ENCODE assay signal across 21 cellular contexts in the genomic region with DNA sequence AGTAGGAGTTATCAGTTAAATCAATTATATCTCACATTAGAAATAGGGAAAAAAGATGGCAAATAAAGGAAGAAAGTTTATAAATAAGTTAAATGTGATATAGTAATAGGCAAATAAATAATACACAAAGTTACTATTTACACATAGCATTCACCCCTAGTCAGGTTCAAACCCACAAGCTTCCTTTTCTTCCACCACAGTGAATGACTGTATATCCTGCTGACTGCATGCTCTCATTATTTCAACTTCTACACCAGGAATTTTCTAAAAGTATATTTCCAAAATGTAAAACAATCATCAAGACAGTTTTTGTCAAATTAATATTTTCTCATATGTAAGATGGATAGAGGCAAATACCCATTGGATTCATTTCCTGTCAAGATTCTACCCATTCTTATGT.
DNase-seq lines count a peak whose midpoint lies in the region; ATAC-seq lines count a peak whose summit lies in the region.
"Had no signal": no experiment of that assay in that cellular context is flagged by ENCODE, and none has a peak within 500 bp of the region (broad histone marks: within the 10 kb centered on the region; RNA-seq: fewer than 3 reads in every experiment).

No MANE protein-coding gene starts in this region.

- DNase-seq in ELR (ENCODE audit: low read depth) (peak; percentile 86), MV-4-11 (lab: John Stamatoyannopoulos, UW) (peak; percentile 5), astrocyte of the hippocampus (ENCODE audit: low read depth, low spot score) (peak; percentile 36), kidney tubule cell (ENCODE audit: low spot score) (peak; percentile 70), LoVo (ENCODE audit: low spot score) (no peak), KG1 (lab: John Stamatoyannopoulos, UW) (no peak), retina (no peak)
- DNase-seq: activated CD4-positive, alpha-beta memory T cell treated with anti-CD3 and anti-CD28 coated beads, Interleukin-2, amount 10 ng/mL, durations not matched to agents 7 days and 5 days; activated T-cell treated with anti-CD3 and anti-CD28 coated beads, Interleukin-2, amount 50 U/mL, for 48 hours; Caco-2; EL; heart right ventricle; mesendoderm; natural killer cell; NCI-H1092 treated with DMSO at 0.1 percent for 48 hours; NCI-H526; spleen; stimulated activated CD8-positive, alpha-beta memory T cell treated with anti-CD3 and anti-CD28 coated beads, Interleukin-4, amount 100 ng/mL, for 48 hours had no signal

- ATAC-seq in GM18519 (IDR thresholded peaks at IDR 0.05; ENCODE audit: low FRiP score, unreplicated experiment) = no peak
- ATAC-seq: HCT116, heart right ventricle, natural killer cell, SK-N-SH treated with all-trans-retinoic acid at 6 μM for 48 hours had no signal

Comparison
In these comparisons a context has a peak if more than half of its experiments do, and no peak if none do; other contexts are left out.
1. DNase-seq: peak in ELR (single experiment), MV-4-11 (single experiment), astrocyte of the hippocampus (single experiment) and kidney tubule cell (single experiment); none in LoVo (single experiment), KG1 (single experiment) and retina (single experiment).